Comparison of ENCODE assay signal across 10 cellular contexts in the genomic region with DNA sequence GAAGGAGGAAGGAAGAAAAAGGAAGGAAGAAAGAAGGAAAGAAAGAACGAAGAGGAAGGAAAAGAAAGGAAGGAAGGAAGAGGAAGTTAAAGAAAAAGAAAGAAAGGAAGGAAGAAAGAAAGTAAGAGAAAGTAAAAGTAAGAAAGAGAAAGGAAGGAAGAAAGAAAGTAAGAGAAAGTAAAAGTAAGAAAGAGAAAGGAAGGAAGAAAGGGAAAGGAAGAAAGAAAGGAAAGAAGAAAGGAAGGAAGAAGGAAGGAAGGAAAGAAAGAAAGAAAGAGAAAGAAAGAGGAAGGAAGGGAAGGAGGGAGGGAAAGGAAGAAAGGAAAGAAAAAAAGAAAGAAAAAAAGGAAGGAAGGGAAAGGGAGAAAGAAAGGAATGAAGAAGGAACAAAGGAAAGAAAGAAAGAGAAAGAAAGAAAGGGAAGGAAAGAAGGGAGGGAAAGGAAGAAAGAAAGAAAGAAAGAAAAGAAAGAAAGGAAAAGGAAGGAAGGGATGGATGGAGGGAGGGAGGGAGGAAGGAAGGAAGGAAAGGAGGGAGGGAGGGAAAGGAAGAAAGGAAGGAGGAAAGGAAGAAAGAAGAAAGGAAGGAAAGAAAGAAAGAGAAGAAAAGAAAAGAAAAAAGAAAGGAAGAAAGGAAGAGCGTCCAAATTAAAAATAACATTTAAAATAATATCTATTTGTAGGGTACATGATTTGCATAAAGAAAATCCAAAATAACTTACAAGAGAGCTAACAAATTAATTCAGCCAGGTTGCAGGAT.
"Had no signal": no experiment of that assay in that cellular context is flagged by ENCODE, and none has a peak within 500 bp of the region (broad histone marks: within the 10 kb centered on the region; RNA-seq: fewer than 3 reads in every experiment).

No MANE protein-coding gene starts in this region.

- DNase-seq: H9, HCEC 1CT, HFFc6, KG1 had no signal

- H3K9me3 Mint-ChIP-seq: GM23338 had no signal

- H3K4me3 Mint-ChIP-seq: GM23338, H9, HFFc6, IgD-negative memory B cell had no signal

- H3K27me3 Mint-ChIP-seq: IgD-negative memory B cell had no signal

- H2AFZ ChIP-seq: GM23338 had no signal

- H3K27ac ChIP-seq: HL-60 had no signal

- H3K27ac Mint-ChIP-seq: GM23338, H9, HFFc6, IgD-negative memory B cell had no signal

- H3K4me2 ChIP-seq: GM23338 had no signal

- H3K4me1 Mint-ChIP-seq: GM23338, H9, IgD-negative memory B cell had no signal

- ATAC-seq: GM23338, HepG2 had no signal

- FAIRE-seq: H1, H54, HepG2 had no signal

- H3K4me3 ChIP-seq: GM23338 had no signal
